8 cellular contexts compared by ENCODE assay signal in genomic region chr10:119686465-119687191, GRCh38. TPM values are rescaled to one million over a fixed set of nuclear protein-coding genes. Genes with fewer than 3 reads are reported as not detected.
DNase-seq lines count a peak whose midpoint lies in the region; ATAC-seq and TF ChIP-seq lines count a peak whose summit lies in the region.

No MANE protein-coding gene starts in this region.

- H3K9ac ChIP-seq in fibroblast of lung (ENCODE audit: insufficient read depth, low read length) = no peak overlapping the region

- H3K36me3 Mint-ChIP-seq in activated T-helper 1 cell treated with anti-CD3 and anti-CD28 coated beads, Interleukin-12 subunit alpha, Interleukin-12 subunit beta, Interleukin-2, Interleukin-4 antibody, amounts not matched to agents 30 ng/mL and 10 ng/mL and 1 ng/mL, durations not matched to agents 14 hours and 24 hours and 36 hours (ENCODE audit: low read depth) = peaks cover 3% of the 10 kb centered on the region
- H3K36me3 Mint-ChIP-seq in naive B cell = no peaks in the 10 kb centered on the region

- H3K9me3 Mint-ChIP-seq in activated T-helper 1 cell treated with anti-CD3 and anti-CD28 coated beads, Interleukin-12 subunit alpha, Interleukin-12 subunit beta, Interleukin-2, Interleukin-4 antibody, amounts not matched to agents 30 ng/mL and 10 ng/mL and 1 ng/mL, durations not matched to agents 14 hours and 24 hours and 36 hours = peaks cover 4% of the 10 kb centered on the region
- H3K9me3 Mint-ChIP-seq in naive B cell = no peaks in the 10 kb centered on the region

- H4K20me1 ChIP-seq in PC-9 (ENCODE audit: insufficient read depth) (no peaks in the 10 kb centered on the region), fibroblast of lung (ENCODE audit: control insufficient read depth, extremely low read depth, insufficient read depth, low read length) (no peaks in the 10 kb centered on the region)

- no peaks in the 10 kb centered on the region for H3K9me2 ChIP-seq in PC-9 (ENCODE audit: insufficient read depth)

- peak; percentile 81 for ATAC-seq in GM19397 (IDR thresholded peaks at IDR 0.05; ENCODE audit: unreplicated experiment)
- peak; percentile 87 to 92 for ATAC-seq in naive B cell (ENCODE audit: low read depth in 2 of 2)

- POLR2A ChIA-PET in PC-9 (lab: Charles Lee; ENCODE audit: unreplicated experiment) = no interaction called here

- intact Hi-C loops in PC-9 (cut with micrococcal nuclease; ENCODE audit: unreplicated experiment) = loop anchor here (1.0 to 2.0 kb wide), 6 partner anchors 39 to 172 kb away; no protein-coding TSS in a partner anchor
- intact Hi-C loops in activated T-helper 1 cell treated with anti-CD3 and anti-CD28 coated beads, Interleukin-12 subunit alpha, Interleukin-12 subunit beta, Interleukin-2, Interleukin-4 antibody, amounts not matched to agents 30 ng/mL and 10 ng/mL and 1 ng/mL, durations not matched to agents 14 hours and 24 hours and 36 hours (cut with micrococcal nuclease) = loop anchor here (1.0 to 2.0 kb wide), 7 partner anchors 18 to 650 kb away; partner anchors contain the start of gene INPP5F

- H3K4me1 ChIP-seq in PC-9 (replicated peaks; ENCODE audit: insufficient read depth) (peaks cover 36% of the 10 kb centered on the region), fibroblast of lung (ENCODE audit: control insufficient read depth, extremely low read depth, insufficient read depth, low read length) (peaks cover 4% of the 10 kb centered on the region)

- H3K9me3 ChIP-seq in PC-9 (ENCODE audit: insufficient read depth, low read depth) (no peaks in the 10 kb centered on the region), fibroblast of lung (ENCODE audit: control insufficient read depth, insufficient read depth, low read depth, low read length) (no peaks in the 10 kb centered on the region)

- H3K4me2 ChIP-seq in PC-9 (peak overlapping the region; percentile 81), fibroblast of lung (ENCODE audit: extremely low read depth, insufficient read depth, low read length) (peak overlapping the region; percentile 4)

- no peaks in the 10 kb centered on the region for H3K36me3 ChIP-seq in PC-9 (ENCODE audit: low read depth)
- no peaks in the 10 kb centered on the region for H3K36me3 ChIP-seq in fibroblast of lung (ENCODE audit: control insufficient read depth, insufficient read depth, low read length)

- H3K27ac Mint-ChIP-seq in activated T-helper 1 cell treated with anti-CD3 and anti-CD28 coated beads, Interleukin-12 subunit alpha, Interleukin-12 subunit beta, Interleukin-2, Interleukin-4 antibody, amounts not matched to agents 30 ng/mL and 10 ng/mL and 1 ng/mL, durations not matched to agents 14 hours and 24 hours and 36 hours = peak overlapping the region; percentile 67
- peak overlapping the region in 5 of 6 donors; percentile 7 to 83 (median 68) for H3K27ac Mint-ChIP-seq in naive B cell

- peaks cover 7% of the 10 kb centered on the region for H3K27me3 Mint-ChIP-seq in activated T-helper 1 cell treated with anti-CD3 and anti-CD28 coated beads, Interleukin-12 subunit alpha, Interleukin-12 subunit beta, Interleukin-2, Interleukin-4 antibody, amounts not matched to agents 30 ng/mL and 10 ng/mL and 1 ng/mL, durations not matched to agents 14 hours and 24 hours and 36 hours (ENCODE audit: insufficient read depth)
- H3K27me3 Mint-ChIP-seq in naive B cell = peaks cover 0 to 11% (median 9%) of the 10 kb centered on the region in 3 donors

- no peaks in the 10 kb centered on the region for H3K79me2 ChIP-seq in PC-9 (ENCODE audit: low read depth)
- H3K79me2 ChIP-seq in fibroblast of lung (ENCODE audit: control insufficient read depth, insufficient read depth, low read length) = no peaks in the 10 kb centered on the region

- TF ChIP-seq CTCF in HL-60 (IDR thresholded peaks at IDR 0.05; ENCODE audit: insufficient read depth, low read length) = peak; percentile 88
- peak; percentile 88 for TF ChIP-seq CTCF in PC-9 (conservative IDR thresholded peaks at IDR 0.05)
- peak; percentile 76 to 88 for TF ChIP-seq CTCF in fibroblast of lung (conservative IDR thresholded peaks at IDR 0.05 in 1 of 2, IDR thresholded peaks at IDR 0.05 in 1 of 2; ENCODE audit: low read depth in 1 of 2, low read length in 2 of 2)

- no TSS peak for BruUV-seq in PC-9 (replicated peaks; lab: Mats Ljungman, UMichigan)

- H3K4me3 ChIP-seq in HL-60 (replicated peaks; ENCODE audit: insufficient read depth, low read length) (no peak overlapping the region), PC-9 (peak overlapping the region; percentile 50; the same call in 1 of the 2 replicates), fibroblast of lung (replicated peaks in 1 of 4; ENCODE audit: control extremely low read depth in 1 of 4, insufficient read depth in 1 of 4, low read depth in 3 of 4, low read length in 4 of 4) (peak overlapping the region in 1 of 4 experiments; percentile 30)

- CTCF ChIA-PET in PC-9 (lab: Charles Lee) = interaction anchor here (0.6 to 1.2 kb wide), 3 partner anchors 32 to 78 kb away, joined by 4 read pairs; no protein-coding TSS in a partner anchor

- peaks cover 45% of the 10 kb centered on the region for H3F3A ChIP-seq in PC-9 (ENCODE audit: insufficient read depth, low read depth)

- H3K27me3 ChIP-seq in HL-60 (ENCODE audit: insufficient read depth, poor library complexity, severe bottlenecking) (no peaks in the 10 kb centered on the region), PC-9 (ENCODE audit: insufficient read depth, low read depth) (no peaks in the 10 kb centered on the region), fibroblast of lung (ENCODE audit: control insufficient read depth, insufficient read depth, low read length) (no peaks in the 10 kb centered on the region)

- H3K27ac ChIP-seq in HL-60 (replicated peaks) (no peak overlapping the region), PC-9 (peak overlapping the region; percentile 93), fibroblast of lung (ENCODE audit: insufficient read depth, low read length) (no peak overlapping the region)

- H3K4me3 Mint-ChIP-seq in activated T-helper 1 cell treated with anti-CD3 and anti-CD28 coated beads, Interleukin-12 subunit alpha, Interleukin-12 subunit beta, Interleukin-2, Interleukin-4 antibody, amounts not matched to agents 30 ng/mL and 10 ng/mL and 1 ng/mL, durations not matched to agents 14 hours and 24 hours and 36 hours = peak overlapping the region; percentile 27
- peak overlapping the region; percentile 66 to 92 (median 84) for H3K4me3 Mint-ChIP-seq in naive B cell

- H2AFZ ChIP-seq in PC-9 (no peak overlapping the region; the same call in 1 of the 2 replicates), fibroblast of lung (ENCODE audit: low read length) (peak overlapping the region; percentile 5)

- peaks cover 27% of the 10 kb centered on the region for H3K4me1 Mint-ChIP-seq in activated T-helper 1 cell treated with anti-CD3 and anti-CD28 coated beads, Interleukin-12 subunit alpha, Interleukin-12 subunit beta, Interleukin-2, Interleukin-4 antibody, amounts not matched to agents 30 ng/mL and 10 ng/mL and 1 ng/mL, durations not matched to agents 14 hours and 24 hours and 36 hours (ENCODE audit: low read depth)
- H3K4me1 Mint-ChIP-seq in naive B cell = peaks cover 16 to 48% (median 19%) of the 10 kb centered on the region in 3 donors

- DNase-seq in C1 segment of cervical spinal cord (lab: John Stamatoyannopoulos, UW) (peak in 12 of 14 donors; percentile 39 to 78 (median 64)), HL-60 (ENCODE audit: low read depth in 1 of 2, low spot score in 1 of 2) (peak in 1 of 2 experiments; percentile 67), PC-9 (peak; percentile 70 to 88), fibroblast of lung (ENCODE audit: low read depth in 2 of 2) (peak; percentile 84 to 95), naive B cell (peak; percentile 75)
- peak; percentile 59 for DNase-seq in activated T-helper 1 cell treated with anti-CD3 and anti-CD28 coated beads, Interleukin-12 subunit alpha, Interleukin-12 subunit beta, Interleukin-2, Interleukin-4 antibody, amounts not matched to agents 30 ng/mL and 10 ng/mL and 1 ng/mL, durations not matched to agents 14 hours and 24 hours and 36 hours (ENCODE audit: low spot score)
- peak; percentile 69 for DNase-seq in stimulated activated CD8-positive, alpha-beta memory T cell treated with anti-CD3 and anti-CD28 coated beads, Interleukin-7, amount 100 ng/mL, for 24 hours (ENCODE audit: low read depth)

RNA-seq across cellular contexts. Expression of gene BAG3, which starts 35.4 kb away (rescaled TPM):
- 62.7 and 75.7 TPM in 2 replicates for total RNA-seq in PC-9 (2021)
- 30.4 and 30.5 TPM in 2 replicates for total RNA-seq in activated T-helper 1 cell treated with anti-CD3 and anti-CD28 coated beads, Interleukin-12 subunit alpha, Interleukin-12 subunit beta, Interleukin-2, Interleukin-4 antibody, amounts not matched to agents 30 ng/mL and 10 ng/mL and 1 ng/mL, durations not matched to agents 14 hours and 24 hours and 36 hours
- 5.1 and 8.4 TPM in 2 replicates for total RNA-seq in fibroblast of lung
- polyA plus RNA-seq in fibroblast of lung = 20.0 and 20.9 TPM in 2 replicates
- polyA plus RNA-seq in fibroblast of lung (2012) = 63.0 and 69.7 TPM in 2 replicates
- 29.3 and 32.8 TPM in 2 replicates for polyA minus RNA-seq in fibroblast of lung (ENCODE audit: low replicate concordance)
- 1 to 10 TPM in 2 of 6 donors, under 1 TPM in 3, not detected in 1; 0.41 to 1.2 (median 0.89) TPM for polyA plus RNA-seq in naive B cell (ENCODE audit: low read depth in 6 of 6)

RNA-seq across cellular contexts. Expression of gene INPP5F, which starts 39.2 kb away (rescaled TPM):
- total RNA-seq in PC-9 (2021) (11.4 and 12.4 TPM in 2 replicates), fibroblast of lung (18.5 and 23.3 TPM in 2 replicates)
- total RNA-seq in activated T-helper 1 cell treated with anti-CD3 and anti-CD28 coated beads, Interleukin-12 subunit alpha, Interleukin-12 subunit beta, Interleukin-2, Interleukin-4 antibody, amounts not matched to agents 30 ng/mL and 10 ng/mL and 1 ng/mL, durations not matched to agents 14 hours and 24 hours and 36 hours = 17.7 and 19.4 TPM in 2 replicates
- polyA plus RNA-seq in fibroblast of lung (15.0 and 19.0 TPM in 2 replicates), naive B cell (ENCODE audit: low read depth in 6 of 6) (10 to 100 TPM; 13.0 to 27.1 (median 19.3) TPM)
- 12.5 and 16.8 TPM in 2 replicates for polyA plus RNA-seq in fibroblast of lung (2012)
- 3.1 and 13.7 TPM in 2 replicates for polyA minus RNA-seq in fibroblast of lung (ENCODE audit: low replicate concordance)
